In the genomic region with DNA sequence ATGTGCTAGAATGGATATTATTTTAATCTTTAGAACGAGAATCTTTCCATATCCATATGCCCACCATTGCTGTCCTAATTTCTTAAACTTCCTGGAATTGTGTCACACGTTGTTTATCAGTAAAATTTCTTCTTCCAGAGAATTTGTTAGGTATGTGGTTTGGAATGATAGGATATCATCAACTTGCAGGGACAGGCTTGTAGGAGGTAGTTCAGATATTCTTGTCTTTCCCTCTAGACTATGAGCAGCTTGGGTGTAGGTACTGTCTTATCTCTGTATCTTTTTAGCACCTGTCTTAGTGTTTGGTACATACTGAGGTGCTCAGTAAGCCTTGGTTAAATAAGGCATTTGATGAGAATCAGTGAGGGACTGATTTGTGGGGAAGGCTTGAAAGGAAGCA, we compare ENCODE assay signal across 14 cellular contexts. TPM values are rescaled to one million over a fixed set of nuclear protein-coding genes. Genes with fewer than 3 reads are reported as not detected.
DNase-seq lines count a peak whose midpoint lies in the region; ATAC-seq, FAIRE-seq and TF ChIP-seq lines count a peak whose summit lies in the region.
"Had no signal": no experiment of that assay in that cellular context is flagged by ENCODE, and none has a peak within 500 bp of the region (broad histone marks: within the 10 kb centered on the region; RNA-seq: fewer than 3 reads in every experiment).

No MANE protein-coding gene starts in this region.

- H3K9me3 ChIP-seq in heart right ventricle, result no peaks in the 10 kb centered on the region
- H3K9me3 ChIP-seq in uterus, result no peaks in the 10 kb centered on the region

- DNase-seq in heart right ventricle (no peak), Right ventricle myocardium superior (no peak), epithelial cell of prostate (ENCODE audit: low read depth, low spot score) (no peak), nephron progenitor cell (no peak), uterus (no peak), H54 (ENCODE audit: insufficient read length, low spot score) (no peak), NCI-H446 (lab: John Stamatoyannopoulos, UW) (no peak)
- no peak for DNase-seq in activated effector memory CD4-positive, alpha-beta T cell treated with anti-CD3 and anti-CD28 coated beads, Interleukin-2, amount 50 U/mL, for 16 hours
- DNase-seq: ACHN; activated CD4-positive, alpha-beta T cell treated with anti-CD3 and anti-CD28 coated beads, Interleukin-2, amount 50 U/mL, for 1 hour; NCI-H1092 had no signal

- TF ChIP-seq POLR2A in uterus (IDR thresholded peaks at IDR 0.05), result no peak
- TF ChIP-seq POLR2A in H54 (IDR thresholded peaks at IDR 0.05; ENCODE audit: low read depth, low read length), result no peak

- FAIRE-seq in H54 (lab: Jason Lieb, UNC), result no peak
- FAIRE-seq: urothelium cell line had no signal

- peaks cover 43% of the 10 kb centered on the region for H3K36me3 Mint-ChIP-seq in nephron progenitor cell (ENCODE audit: low read depth)

- H3K4me3 Mint-ChIP-seq in nephron progenitor cell, result peak overlapping the region; percentile 100

- intact Hi-C loops in heart right ventricle (cut with DNase I), result loop anchor here in 5 of 10 donors (5.0 kb wide), 2 partner anchors 32 to 37 kb away; no protein-coding TSS in a partner anchor
- intact Hi-C loops in Right ventricle myocardium superior (cut with DNase I), result no loop called here
- intact Hi-C loops in uterus (cut with DNase I; ENCODE audit: low total_unique reads), result no loop called here

- peak overlapping the region in 8 of 10 donors; percentile 13 to 98 (median 94) for H3K27ac ChIP-seq in heart right ventricle
- peak overlapping the region; percentile 93 for H3K27ac ChIP-seq in epithelial cell of prostate
- H3K27ac ChIP-seq in uterus, result peak overlapping the region; percentile 91 to 97

- H3K27me3 ChIP-seq in heart right ventricle (no peaks in the 10 kb centered on the region), uterus (no peaks in the 10 kb centered on the region)

- ATAC-seq in heart right ventricle (no peak), Right ventricle myocardium superior (ENCODE audit: poor library complexity) (no peak)

- H3K9me3 Mint-ChIP-seq in nephron progenitor cell, result peaks cover 25% of the 10 kb centered on the region

- no peaks in the 10 kb centered on the region for H3K27me3 Mint-ChIP-seq in nephron progenitor cell (ENCODE audit: low read depth, poor library complexity)

- H3K4me1 Mint-ChIP-seq in nephron progenitor cell, result peaks cover 39% of the 10 kb centered on the region

- H3K4me1 ChIP-seq in heart right ventricle (peaks cover 14 to 68% (median 57%) of the 10 kb centered on the region in 9 donors), uterus (peaks cover 0 to 4% of the 10 kb centered on the region in 2 donors)

- H3K4me3 ChIP-seq in heart right ventricle (peak overlapping the region in 9 of 10 donors; percentile 61 to 84 (median 70)), uterus (peak overlapping the region in 1 of 2 donors; percentile 67)

- no peak overlapping the region for H3K27ac Mint-ChIP-seq in nephron progenitor cell

- H3K36me3 ChIP-seq in heart right ventricle, result peaks cover 0 to 5% (median 0%) of the 10 kb centered on the region in 9 donors
- no peaks in the 10 kb centered on the region for H3K36me3 ChIP-seq in uterus

- TF ChIP-seq CTCF in heart right ventricle (IDR thresholded peaks at IDR 0.05), result no peak
- no peak for TF ChIP-seq CTCF in nephron progenitor cell (IDR thresholded peaks at IDR 0.05)
- TF ChIP-seq CTCF in uterus (IDR thresholded peaks at IDR 0.05), result no peak

- WGBS in heart right ventricle, 2 donors, result 4 to 5% methylated on average over 2 of the region's 2 CpGs

RNA-seq across cellular contexts. Expression of a gene that starts 3.4 kb away (rescaled TPM):
- total RNA-seq in heart right ventricle (10 to 100 TPM; 56.7 to 85.6 (median 65.2) TPM), Right ventricle myocardium superior (66.5 TPM), uterus (100 to 1,000 TPM in 3 of 4 donors, 10 to 100 TPM in 1; 54.1 to 226 (median 166) TPM)
- 10 to 100 TPM; 28.9 to 30.7 TPM for polyA plus RNA-seq in heart right ventricle

RNA-seq across cellular contexts. Expression of a gene that starts 13.4 kb away (rescaled TPM):
- total RNA-seq in heart right ventricle (not detected), Right ventricle myocardium superior (not detected), uterus (not detected)
- polyA plus RNA-seq in heart right ventricle, result not detected
- total RNA-seq: RPMI7951 had no signal
- polyA plus RNA-seq: adipose tissue had no signal

RNA-seq across cellular contexts. Expression of a gene that starts 23.7 kb away (rescaled TPM):
- total RNA-seq in heart right ventricle, result 10 to 100 TPM; 69.8 to 99.0 (median 77.5) TPM
- polyA plus RNA-seq in heart right ventricle, result 10 to 100 TPM; 76.8 to 93.7 TPM
- 88.4 TPM for total RNA-seq in Right ventricle myocardium superior
- 100 to 1,000 TPM in 2 of 4 donors, 10 to 100 TPM in 2; 78.3 to 475 (median 105) TPM for total RNA-seq in uterus

RNA-seq across cellular contexts. Expression of a gene that starts 52.6 kb away (rescaled TPM):
- 100 to 1,000 TPM in 1 of 10 donors, 10 to 100 TPM in 9; 58.7 to 103 (median 69.0) TPM for total RNA-seq in heart right ventricle
- polyA plus RNA-seq in heart right ventricle, result 100 to 1,000 TPM in 1 of 2 donors, 10 to 100 TPM in 1; 45.4 to 105 TPM
- total RNA-seq in Right ventricle myocardium superior, result 56.6 TPM
- 10 to 100 TPM; 23.3 to 62.1 (median 49.8) TPM for total RNA-seq in uterus

RNA-seq across cellular contexts. Expression of a gene that starts 53.0 kb away (rescaled TPM):
- 1 to 10 TPM; 5.2 to 9.7 (median 8.4) TPM for total RNA-seq in heart right ventricle
- polyA plus RNA-seq in heart right ventricle, result 10 to 100 TPM in 1 of 2 donors, 1 to 10 TPM in 1; 5.2 to 18.3 TPM
- 7.7 TPM for total RNA-seq in Right ventricle myocardium superior
- total RNA-seq in uterus, result 10 to 100 TPM in 1 of 4 donors, 1 to 10 TPM in 3; 5.9 to 11.3 (median 9.1) TPM
